ENCODE assay signal across 8 cellular contexts in genomic region chr12:127373572-127373971, GRCh38.
"Had no signal": no experiment of that assay in that cellular context is flagged by ENCODE, and none has a peak within 500 bp of the region (broad histone marks: within the 10 kb centered on the region; RNA-seq: fewer than 3 reads in every experiment).

No MANE protein-coding gene starts in this region.

- H3K9ac ChIP-seq: GM23248 had no signal

- H3K4me3 Mint-ChIP-seq: GM23338, H9, HFFc6 had no signal

- DNase-seq: GM23248, GOT3, H7, H9, HCEC 1CT, HFFc6 had no signal

- H3K4me1 Mint-ChIP-seq: GM23338 had no signal

- H3K9me3 ChIP-seq: HAP-1 had no signal

- H3K9me3 Mint-ChIP-seq: H9, HFFc6 had no signal

- H3K4me1 ChIP-seq: HAP-1 had no signal

- H3K27ac ChIP-seq: GM23248 had no signal

- H3K4me3 ChIP-seq: GM23248, GM23338, HAP-1 had no signal

- H3K36me3 ChIP-seq: HAP-1 had no signal

- H3K27ac Mint-ChIP-seq: GM23338, HFFc6 had no signal
